1 cellular context compared by ENCODE assay signal in the genomic region with DNA sequence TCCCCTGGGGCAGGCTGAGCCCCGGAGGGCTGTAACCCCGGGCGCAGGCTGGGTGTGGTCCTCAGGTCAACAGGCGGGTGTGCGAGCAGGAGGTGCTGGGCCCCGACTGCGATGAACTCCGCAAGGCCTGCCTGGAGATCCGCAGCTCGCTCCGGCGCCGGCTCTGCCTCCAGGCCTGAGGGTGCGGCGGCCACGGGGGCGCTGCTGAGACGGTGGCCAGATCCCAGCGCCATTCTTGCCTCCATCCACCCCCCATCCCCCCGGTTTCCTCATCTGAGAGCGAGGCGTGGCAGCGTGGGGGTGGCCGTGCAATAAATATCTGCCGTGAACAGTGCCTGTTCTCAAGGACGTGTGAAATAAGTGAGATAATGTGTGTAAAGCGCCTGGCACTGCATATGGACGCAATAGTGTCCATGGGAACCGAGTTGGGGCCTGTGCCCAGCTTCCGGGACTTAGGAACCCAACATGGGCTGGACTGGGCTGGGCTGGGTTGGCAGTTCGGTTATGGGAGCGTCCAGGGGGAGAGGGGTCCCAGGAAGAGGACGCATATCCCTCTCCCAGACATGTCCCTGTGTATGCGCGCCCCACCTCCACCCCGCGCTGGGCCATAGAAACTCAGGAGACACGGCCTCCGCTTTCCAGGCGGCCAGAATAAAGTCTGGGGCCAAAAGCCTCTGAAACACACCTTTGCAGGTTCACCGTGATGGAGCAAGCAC.
TF ChIP-seq lines count a peak whose summit lies in the region.

No MANE protein-coding gene starts in this region.

TF ChIP-seq in H1, 55 proteins besides CTCF, POLR2A, EP300 and RAD21:
- TF ChIP-seq, protein P1, sequence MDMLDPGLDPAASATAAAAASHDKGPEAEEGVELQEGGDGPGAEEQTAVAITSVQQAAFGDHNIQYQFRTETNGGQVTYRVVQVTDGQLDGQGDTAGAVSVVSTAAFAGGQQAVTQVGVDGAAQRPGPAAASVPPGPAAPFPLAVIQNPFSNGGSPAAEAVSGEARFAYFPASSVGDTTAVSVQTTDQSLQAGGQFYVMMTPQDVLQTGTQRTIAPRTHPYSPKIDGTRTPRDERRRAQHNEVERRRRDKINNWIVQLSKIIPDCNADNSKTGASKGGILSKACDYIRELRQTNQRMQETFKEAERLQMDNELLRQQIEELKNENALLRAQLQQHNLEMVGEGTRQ (IDR thresholded peaks at IDR 0.05; ENCODE audit: low read length) = no peak
- TF ChIP-seq ATF2 (IDR thresholded peaks at IDR 0.05; ENCODE audit: low read length) (0 out of 2 replicates have a peak, but pooled peaks have one; percentile 3), SP4 (IDR thresholded peaks at IDR 0.05; ENCODE audit: low read length) (peak; percentile 36; the same call in 1 of the 2 replicates), TEAD4 (IDR thresholded peaks at IDR 0.05; ENCODE audit: low read depth, low read length) (no peak), KDM4A (IDR thresholded peaks at IDR 0.05; ENCODE audit: low read depth, low read length, severe bottlenecking) (peak; percentile 80), SAP30 (IDR thresholded peaks at IDR 0.05; ENCODE audit: insufficient read depth, insufficient replicate concordance, low read length) (peak; percentile 49), CTBP2 (IDR thresholded peaks at IDR 0.05; ENCODE audit: borderline replicate concordance, insufficient read depth, insufficient read length, low read length) (peak; percentile 15), GABPA (IDR thresholded peaks at IDR 0.05; ENCODE audit: borderline replicate concordance, insufficient read depth, low read length) (peak; percentile 74; the same call in 1 of the 2 replicates), CEBPB (IDR thresholded peaks at IDR 0.05; ENCODE audit: low read depth, low read length) (no peak), SRF (IDR thresholded peaks at IDR 0.05; ENCODE audit: low read depth, low read length) (no peak), CBX8 (IDR thresholded peaks at IDR 0.05; ENCODE audit: borderline replicate concordance, low read depth, low read length) (no peak), PHF8 (conservative IDR thresholded peaks at IDR 0.05; ENCODE audit: low read depth, low read length) (peak; percentile 48), RBBP5 (IDR thresholded peaks at IDR 0.05; ENCODE audit: borderline replicate concordance, low read depth, low read length) (peak; percentile 73), SIN3A (conservative IDR thresholded peaks at IDR 0.05 in 1 of 2, IDR thresholded peaks at IDR 0.05 in 1 of 2; ENCODE audit: low read depth in 1 of 2, low read length in 2 of 2) (peak in 1 of 2 experiments; percentile 24; a peak in 2 of 4 replicates), HDAC2 (IDR thresholded peaks at IDR 0.05; ENCODE audit: borderline replicate concordance in 1 of 2, low read depth in 2 of 2, low read length in 2 of 2) (peak in 1 of 2 experiments; percentile 33; a peak in 1 of 4 replicates), ASH2L (IDR thresholded peaks at IDR 0.05; ENCODE audit: low read length) (peak; percentile 42), TAF1 (IDR thresholded peaks at IDR 0.05; ENCODE audit: low read depth, low read length) (0 out of 2 replicates have a peak, but pooled peaks have one; percentile 33), YY1 (IDR thresholded peaks at IDR 0.05; ENCODE audit: low read depth, low read length) (peak; percentile 78; the same call in 1 of the 2 replicates)
- TF ChIP-seq, protein P2, sequence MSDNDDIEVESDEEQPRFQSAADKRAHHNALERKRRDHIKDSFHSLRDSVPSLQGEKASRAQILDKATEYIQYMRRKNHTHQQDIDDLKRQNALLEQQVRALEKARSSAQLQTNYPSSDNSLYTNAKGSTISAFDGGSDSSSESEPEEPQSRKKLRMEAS (IDR thresholded peaks at IDR 0.05) = peak; percentile 64
- TF ChIP-seq, protein P3, sequence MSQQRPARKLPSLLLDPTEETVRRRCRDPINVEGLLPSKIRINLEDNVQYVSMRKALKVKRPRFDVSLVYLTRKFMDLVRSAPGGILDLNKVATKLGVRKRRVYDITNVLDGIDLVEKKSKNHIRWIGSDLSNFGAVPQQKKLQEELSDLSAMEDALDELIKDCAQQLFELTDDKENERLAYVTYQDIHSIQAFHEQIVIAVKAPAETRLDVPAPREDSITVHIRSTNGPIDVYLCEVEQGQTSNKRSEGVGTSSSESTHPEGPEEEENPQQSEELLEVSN (IDR thresholded peaks at IDR 0.05) = peak; percentile 16; the same call in 1 of the 2 replicates
